11 cellular contexts compared by ENCODE assay signal in the genomic region with DNA sequence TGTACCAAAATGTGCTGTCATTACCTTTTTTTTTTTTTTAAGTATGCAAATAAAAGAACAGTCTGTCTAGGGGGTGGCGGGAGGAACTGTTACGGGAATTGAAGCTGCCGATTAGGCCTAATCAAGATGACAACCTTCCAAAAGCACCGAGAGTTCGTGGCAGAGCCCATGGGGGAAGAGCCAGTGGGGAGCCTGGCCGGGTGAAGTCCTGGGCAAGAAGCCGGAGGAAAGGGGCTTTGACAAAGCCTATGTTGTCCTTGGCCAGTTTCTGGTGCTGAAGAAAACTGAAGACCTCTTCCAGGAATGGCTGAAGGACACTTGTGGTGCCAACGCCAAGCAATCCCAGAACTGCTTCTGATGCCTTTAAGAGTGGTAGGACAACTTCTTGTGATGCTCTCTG. TPM values are rescaled to one million over a fixed set of nuclear protein-coding genes. Genes with fewer than 3 reads are reported as not detected.
DNase-seq lines count a peak whose midpoint lies in the region; ATAC-seq and TF ChIP-seq lines count a peak whose summit lies in the region.
"Had no signal": no experiment of that assay in that cellular context is flagged by ENCODE, and none has a peak within 500 bp of the region (broad histone marks: within the 10 kb centered on the region; RNA-seq: fewer than 3 reads in every experiment).

No MANE protein-coding gene starts in this region.

- POLR2A ChIA-PET in IMR-90 (lab: Charles Lee; ENCODE audit: unreplicated experiment) = no interaction called here

- H3K4me1 ChIP-seq in IMR-90 (ENCODE audit: control insufficient read depth, insufficient read depth, low read length) (peaks cover 60% of the 10 kb centered on the region), lower lobe of right lung (peaks cover 65% of the 10 kb centered on the region), smooth muscle cell (ENCODE audit: low read depth) (peaks cover 29% of the 10 kb centered on the region)

- H3K4me3 ChIP-seq in IMR-90 (ENCODE audit: insufficient read depth, low read depth, low read length) (no peak overlapping the region), lower lobe of right lung (no peak overlapping the region), smooth muscle cell (no peak overlapping the region)

- WGBS in IMR-90 (ENCODE audit: extremely low coverage in 2 of 2, insufficient read length in 1 of 2), 2 experiments = 72% methylated on average over 5 of the region's 8 CpGs; no CpG with 5 or more reads in 1 of the 2 experiments
- 90% methylated on average over 8 of the region's 8 CpGs for WGBS in smooth muscle cell (ENCODE audit: low lambda C conversion rate)

- peaks cover 59% of the 10 kb centered on the region for H3K9me1 ChIP-seq in IMR-90 (ENCODE audit: insufficient read depth, low read length)

- H4K20me1 ChIP-seq in IMR-90 (ENCODE audit: insufficient read depth, low read length) = peaks cover 100% of the 10 kb centered on the region
- H4K20me1 ChIP-seq in smooth muscle cell (ENCODE audit: low read depth) = peaks cover 100% of the 10 kb centered on the region

- no peak overlapping the region for H2BK15ac ChIP-seq in IMR-90 (ENCODE audit: low read depth, low read length)

- no peak overlapping the region for H2AFZ ChIP-seq in IMR-90 (replicated peaks; ENCODE audit: low read length, poor library complexity)
- no peak overlapping the region for H2AFZ ChIP-seq in smooth muscle cell (ENCODE audit: low read depth)

- peak overlapping the region; percentile 27; the same call in 1 of the 2 replicates for H3K4ac ChIP-seq in IMR-90 (ENCODE audit: low read depth, low read length)

- H3K27me3 Mint-ChIP-seq in central memory CD8-positive, alpha-beta T cell = no peaks in the 10 kb centered on the region
- H3K27me3 Mint-ChIP-seq in natural killer cell (ENCODE audit: low read depth in 2 of 2) = no peaks in the 10 kb centered on the region

- in situ Hi-C loops in IMR-90 (cut with MboI; ENCODE audit: low sequenced_read_pairs) = no loop called here

- CTCF ChIA-PET in IMR-90 (lab: Yijun Ruan, JAX) = no interaction called here

- H4K5ac ChIP-seq in IMR-90 (ENCODE audit: low read depth, low read length) = no peak overlapping the region

- no peak overlapping the region for H3K56ac ChIP-seq in IMR-90 (ENCODE audit: extremely low read depth, insufficient read depth, low read length)

- TF ChIP-seq CTCF in IMR-90 (conservative IDR thresholded peaks at IDR 0.05; ENCODE audit: low read depth, low read length) (no peak), lower lobe of right lung (IDR thresholded peaks at IDR 0.05) (no peak), smooth muscle cell (IDR thresholded peaks at IDR 0.05; ENCODE audit: borderline replicate concordance, insufficient read depth, poor library complexity, severe bottlenecking) (no peak), natural killer cell (IDR thresholded peaks at IDR 0.05) (no peak)

- no peaks in the 10 kb centered on the region for H3K36me3 Mint-ChIP-seq in central memory CD8-positive, alpha-beta T cell (ENCODE audit: insufficient read depth)
- H3K36me3 Mint-ChIP-seq in natural killer cell = no peaks in the 10 kb centered on the region
- H3K36me3 Mint-ChIP-seq: CD8-positive, alpha-beta memory T cell had no signal

- no TSS peak for BruUV-seq in IMR-90 (replicated peaks; lab: Mats Ljungman, UMichigan)

- no peak overlapping the region for H4K91ac ChIP-seq in IMR-90 (ENCODE audit: insufficient read depth, low read depth, low read length)

- H3K4me2 ChIP-seq in IMR-90 (ENCODE audit: low read depth, low read length) = no peak overlapping the region
- no peak overlapping the region for H3K4me2 ChIP-seq in smooth muscle cell

- H3K36me3 ChIP-seq in IMR-90 (ENCODE audit: control insufficient read depth, insufficient read depth, low read length) = peaks cover 33% of the 10 kb centered on the region
- no peaks in the 10 kb centered on the region for H3K36me3 ChIP-seq in lower lobe of right lung
- H3K36me3 ChIP-seq in smooth muscle cell (ENCODE audit: low read depth) = peaks cover 5% of the 10 kb centered on the region

- intact Hi-C loops in IMR-90 (cut with micrococcal nuclease) (no loop called here), lower lobe of right lung (cut with DNase I) (no loop called here), natural killer cell (cut with micrococcal nuclease) (no loop called here)

- H3K4me1 Mint-ChIP-seq in central memory CD8-positive, alpha-beta T cell = no peaks in the 10 kb centered on the region
- peaks cover 5 to 13% of the 10 kb centered on the region in 2 donors for H3K4me1 Mint-ChIP-seq in natural killer cell

- H3K79me1 ChIP-seq in IMR-90 (ENCODE audit: low read depth in 1 of 2, low read length in 2 of 2) = peaks cover 0 to 72% of the 10 kb centered on the region in 2 experiments; a peak in 2 of 4 replicates

- no peak overlapping the region for H2BK20ac ChIP-seq in IMR-90 (ENCODE audit: low read depth, low read length)

- H3K79me2 ChIP-seq in smooth muscle cell (ENCODE audit: low read depth) = peaks cover 96% of the 10 kb centered on the region

- H3K27ac ChIP-seq in IMR-90 (ENCODE audit: insufficient read depth, low read length) = peak overlapping the region; percentile 7; the same call in 1 of the 2 replicates
- peak overlapping the region; percentile 41 for H3K27ac ChIP-seq in lower lobe of right lung
- peak overlapping the region; percentile 80 for H3K27ac ChIP-seq in smooth muscle cell (ENCODE audit: low read depth)

- H3K9ac ChIP-seq in IMR-90 (ENCODE audit: low read depth, low read length) = no peak overlapping the region
- H3K9ac ChIP-seq in smooth muscle cell (ENCODE audit: low read depth) = no peak overlapping the region

- H3K18ac ChIP-seq in IMR-90 (ENCODE audit: low read depth, low read length) = no peak overlapping the region

- H3K14ac ChIP-seq in IMR-90 (replicated peaks; ENCODE audit: low read depth, low read length) = 0 out of 2 replicates have a peak overlapping the region, but pooled peaks have one; percentile 12

- H2AK5ac ChIP-seq in IMR-90 (ENCODE audit: low read depth, low read length) = no peak overlapping the region

- no peak for ATAC-seq in IMR-90 (ENCODE audit: low read depth)
- no peak for ATAC-seq in central memory CD8-positive, alpha-beta T cell (replicated peaks; ENCODE audit: extremely low read depth, poor library complexity, severe bottlenecking)
- no peak for ATAC-seq in lower lobe of right lung
- no peak for ATAC-seq in HG03469 (IDR thresholded peaks at IDR 0.05; ENCODE audit: unreplicated experiment)
- ATAC-seq in natural killer cell = no peak

- no peak overlapping the region for H4K8ac ChIP-seq in IMR-90 (ENCODE audit: low read depth in 2 of 2, low read length in 2 of 2)

- H3K9me3 ChIP-seq in IMR-90 (ENCODE audit: control insufficient read depth, insufficient read depth, low read length) (no peaks in the 10 kb centered on the region), lower lobe of right lung (no peaks in the 10 kb centered on the region), smooth muscle cell (replicated peaks; ENCODE audit: low read depth) (no peaks in the 10 kb centered on the region)

- no peaks in the 10 kb centered on the region for H3K9me3 Mint-ChIP-seq in central memory CD8-positive, alpha-beta T cell
- no peaks in the 10 kb centered on the region for H3K9me3 Mint-ChIP-seq in natural killer cell
- H3K9me3 Mint-ChIP-seq: CD8-positive, alpha-beta memory T cell had no signal

- H2BK5ac ChIP-seq in IMR-90 (ENCODE audit: low read depth, low read length, poor library complexity, severe bottlenecking) = no peak overlapping the region

- no peak overlapping the region for H2BK120ac ChIP-seq in IMR-90 (ENCODE audit: low read depth, low read length)

- DNase-seq in IMR-90 (no peak), lower lobe of right lung (no peak), smooth muscle cell (lab: John Stamatoyannopoulos, UW; ENCODE audit: unreplicated experiment) (no peak), EL (no peak), natural killer cell (no peak), NCI-H82 treated with DMSO at 0.1 percent for 48 hours (lab: John Stamatoyannopoulos, UW; ENCODE audit: unreplicated experiment) (no peak)
- DNase-seq in central memory CD8-positive, alpha-beta T cell (ENCODE audit: low spot score in 2 of 2) = no peak
- DNase-seq: CD8-positive, alpha-beta memory T cell; NCI-H2081; retina had no signal

- H3F3A ChIP-seq in smooth muscle cell (ENCODE audit: low read depth) = peaks cover 54% of the 10 kb centered on the region

- H3K4me3 Mint-ChIP-seq in central memory CD8-positive, alpha-beta T cell = no peak overlapping the region
- H3K4me3 Mint-ChIP-seq in natural killer cell = no peak overlapping the region
- H3K4me3 Mint-ChIP-seq: CD8-positive, alpha-beta memory T cell had no signal

- H3K27ac Mint-ChIP-seq in central memory CD8-positive, alpha-beta T cell (ENCODE audit: low read depth) = peak overlapping the region; percentile 41
- no peak overlapping the region for H3K27ac Mint-ChIP-seq in natural killer cell

- H3K23ac ChIP-seq in IMR-90 (ENCODE audit: low read depth, low read length) = peak overlapping the region; percentile 49

- no peak for TF ChIP-seq RAD21 in IMR-90 (IDR thresholded peaks at IDR 0.05; ENCODE audit: low read length)

- dilution Hi-C loops in IMR-90 (cut with HindIII; ENCODE audit: low sequenced_read_pairs, unreplicated experiment) = no loop called here

- TF ChIP-seq POLR2A in IMR-90 (IDR thresholded peaks at IDR 0.05; ENCODE audit: low read depth, low read length) = no peak

- no peak overlapping the region for H2AK9ac ChIP-seq in IMR-90 (replicated peaks; ENCODE audit: low read depth, low read length, poor library complexity)

- no peaks in the 10 kb centered on the region for H3K27me3 ChIP-seq in IMR-90 (ENCODE audit: control insufficient read depth, insufficient read depth, low read length)
- no peaks in the 10 kb centered on the region for H3K27me3 ChIP-seq in lower lobe of right lung (ENCODE audit: low read depth)
- H3K27me3 ChIP-seq in smooth muscle cell (ENCODE audit: low read depth) = no peaks in the 10 kb centered on the region

TF ChIP-seq in IMR-90, 13 proteins besides CTCF, POLR2A, EP300 and RAD21 (continues in another document):
- TF ChIP-seq MAFK (IDR thresholded peaks at IDR 0.05; ENCODE audit: low read depth, low read length) (no peak), MXI1 (IDR thresholded peaks at IDR 0.05; ENCODE audit: borderline replicate concordance, low read depth, low read length) (no peak), CEBPB (IDR thresholded peaks at IDR 0.05; ENCODE audit: low read depth, low read length) (no peak), FOS (IDR thresholded peaks at IDR 0.05; ENCODE audit: low read depth, low read length) (no peak), SMC3 (IDR thresholded peaks at IDR 0.05; ENCODE audit: low read depth, low read length) (no peak), RCOR1 (IDR thresholded peaks at IDR 0.05; ENCODE audit: insufficient replicate concordance, low read length) (no peak), BHLHE40 (IDR thresholded peaks at IDR 0.05; ENCODE audit: low read depth, low read length) (no peak), MAZ (IDR thresholded peaks at IDR 0.05; ENCODE audit: borderline replicate concordance, low read depth, low read length) (no peak)

RNA-seq across cellular contexts. Expression of a gene that starts 42.6 kb away (rescaled TPM):
- 648 and 684 TPM in 2 replicates for total RNA-seq in IMR-90 (2012; rRNA removed)
- polyA plus RNA-seq in IMR-90 (2012; rRNA removed) = 766 and 895 TPM in 2 replicates
- polyA plus RNA-seq in IMR-90 (2012; cell fraction: cytosol; rRNA removed) = 676 and 750 TPM in 2 replicates
- polyA plus RNA-seq in IMR-90 (2012; cell fraction: nucleus; rRNA removed; ENCODE audit: low replicate concordance) = 1,803 and 1,926 TPM in 2 replicates
- total RNA-seq in lower lobe of right lung = 124 TPM
- total RNA-seq in smooth muscle cell = 361 and 422 TPM in 2 replicates
- 741 and 806 TPM in 2 replicates for polyA plus RNA-seq in smooth muscle cell
- 10 to 100 TPM; 14.9 to 39.5 (median 19.6) TPM for total RNA-seq in natural killer cell

Comparison
In these comparisons a context has a peak if more than half of its experiments do, and no peak if none do; other contexts are left out.
1. H3K27ac ChIP-seq: peak in every context shown above with its lines; median percentile 80 in smooth muscle cell; 41 in lower lobe of right lung; 7 in IMR-90.